In genomic region chr3:47482411-47482810, GRCh38 we compare ENCODE assay signal across 22 cellular contexts. TPM values are rescaled to one million over a fixed set of nuclear protein-coding genes. Genes with fewer than 3 reads are reported as not detected.
DNase-seq lines count a peak whose midpoint lies in the region; ATAC-seq, FAIRE-seq and TF ChIP-seq lines count a peak whose summit lies in the region.
"Had no signal": no experiment of that assay in that cellular context is flagged by ENCODE, and none has a peak within 500 bp of the region (broad histone marks: within the 10 kb centered on the region; RNA-seq: fewer than 3 reads in every experiment).

No MANE protein-coding gene starts in this region.

- peak overlapping the region; percentile 14 for H3K27ac Mint-ChIP-seq in glutamatergic neuron (ENCODE audit: unreplicated experiment)
- H3K27ac Mint-ChIP-seq in naive thymus-derived CD8-positive, alpha-beta T cell = peak overlapping the region in 1 of 10 donors; percentile 39
- H3K27ac Mint-ChIP-seq: stimulated activated naive CD8-positive, alpha-beta T cell treated with anti-CD3 and anti-CD28 coated beads, Interleukin-15, Interleukin-2, amounts not matched to agents 100 ng/mL and 50 ng/mL, for 24 hours had no signal

- peak; percentile 71 for DNase-seq in NCI-H526 (lab: John Stamatoyannopoulos, UW)
- DNase-seq in glutamatergic neuron = no peak
- peak; percentile 24 for DNase-seq in small intestine
- no peak for DNase-seq in stimulated activated CD4-positive, alpha-beta T cell treated with anti-CD3 and anti-CD28 coated beads, Interleukin-1b, Interleukin-23, amount 100 ng/mL, for 48 hours
- DNase-seq in naive thymus-derived CD8-positive, alpha-beta T cell = no peak
- no peak for DNase-seq in amniotic stem cell (lab: John Stamatoyannopoulos, UW)
- DNase-seq: activated CD4-positive, CD25-positive, alpha-beta regulatory T cell; activated CD8-positive, alpha-beta memory T cell treated with anti-CD3 and anti-CD28 coated beads for 24 hours; activated naive CD4-positive, alpha-beta T cell treated with anti-CD3 and anti-CD28 coated beads, Interleukin-2, amount 50 U/mL, for 16 hours; activated T-cell treated with anti-CD3 and anti-CD28 coated beads, Interleukin-2, amount 50 U/mL, for 4 hours; effector CD8-positive, alpha-beta T cell; esophagus squamous epithelium; NCI-H1417 treated with DMSO at 0.1 percent for 48 hours; NCI-H226; NK-92 treated with Interleukin-12 subunit alpha and Interleukin-12 subunit beta, amount 100 ng/mL, for 24 hours; transverse colon had no signal

- no peaks in the 10 kb centered on the region for H3K36me3 Mint-ChIP-seq in glutamatergic neuron (ENCODE audit: unreplicated experiment)
- peaks cover 0 to 2% (median 0%) of the 10 kb centered on the region in 3 donors for H3K36me3 Mint-ChIP-seq in naive thymus-derived CD8-positive, alpha-beta T cell

- no peaks in the 10 kb centered on the region for H3K36me3 ChIP-seq in HUES48 (ENCODE audit: control insufficient read depth, insufficient read depth, low read length)
- no peaks in the 10 kb centered on the region for H3K36me3 ChIP-seq in small intestine (ENCODE audit: control insufficient read depth in 2 of 2, insufficient read depth in 2 of 2, low read length in 2 of 2)
- H3K36me3 ChIP-seq: esophagus squamous epithelium, gastroesophageal sphincter, prostate gland, transverse colon had no signal

- no peak for FAIRE-seq in small intestine (lab: Jason Lieb, UNC)

- 12 to 54% (median 30%) methylated on average over 2 to 3 of the region's 3 CpGs for WGBS in small intestine, 3 donors

- H3K4me3 Mint-ChIP-seq in glutamatergic neuron (ENCODE audit: unreplicated experiment) = no peak overlapping the region
- no peak overlapping the region for H3K4me3 Mint-ChIP-seq in naive thymus-derived CD8-positive, alpha-beta T cell
- H3K4me3 Mint-ChIP-seq: activated T-cell treated with anti-CD3 and anti-CD28 coated beads, Interleukin-2, amount 50 U/mL, for 4 hours; stimulated activated naive CD8-positive, alpha-beta T cell treated with anti-CD3 and anti-CD28 coated beads, Interleukin-15, Interleukin-2, amounts not matched to agents 100 ng/mL and 50 ng/mL, for 24 hours had no signal

- H3K9me3 ChIP-seq in HUES48 (ENCODE audit: control insufficient read depth, insufficient read depth, low read length) (no peaks in the 10 kb centered on the region), small intestine (ENCODE audit: control insufficient read depth, low read depth) (no peaks in the 10 kb centered on the region)
- H3K9me3 ChIP-seq: esophagus squamous epithelium, gastroesophageal sphincter, prostate gland, transverse colon had no signal

- POLR2A ChIA-PET in naive thymus-derived CD8-positive, alpha-beta T cell (lab: Charles Lee) = no interaction called here

- no peak for ATAC-seq in naive thymus-derived CD8-positive, alpha-beta T cell
- ATAC-seq: activated T-cell treated with anti-CD3 and anti-CD28 coated beads, Interleukin-2, amount 50 U/mL, for 4 hours; gastroesophageal sphincter; HCT116; SK-N-SH treated with all-trans-retinoic acid at 6 μM for 48 hours had no signal

- H3K27me3 Mint-ChIP-seq in glutamatergic neuron (ENCODE audit: unreplicated experiment) = peaks cover 4% of the 10 kb centered on the region
- H3K27me3 Mint-ChIP-seq in naive thymus-derived CD8-positive, alpha-beta T cell = no peaks in the 10 kb centered on the region
- H3K27me3 Mint-ChIP-seq: stimulated activated naive CD8-positive, alpha-beta T cell treated with anti-CD3 and anti-CD28 coated beads, Interleukin-15, Interleukin-2, amounts not matched to agents 100 ng/mL and 50 ng/mL, for 24 hours had no signal

- no peak for TF ChIP-seq CTCF in glutamatergic neuron (IDR thresholded peaks at IDR 0.05; ENCODE audit: partially characterized antibody, unreplicated experiment)

- peaks cover 16% of the 10 kb centered on the region for H3K4me1 ChIP-seq in HUES48 (ENCODE audit: control insufficient read depth, insufficient read depth, low read length)
- no peaks in the 10 kb centered on the region for H3K4me1 ChIP-seq in small intestine (ENCODE audit: control insufficient read depth in 2 of 2, insufficient read depth in 1 of 2, low read depth in 1 of 2, low read length in 1 of 2)
- H3K4me1 ChIP-seq: esophagus squamous epithelium, gastroesophageal sphincter, prostate gland, transverse colon had no signal

- peak overlapping the region; percentile 97 for H3K27ac ChIP-seq in HUES48 (ENCODE audit: low read depth, low read length)
- no peak overlapping the region for H3K27ac ChIP-seq in small intestine (ENCODE audit: low read depth in 1 of 2, low read length in 1 of 2)
- H3K27ac ChIP-seq: esophagus squamous epithelium, gastroesophageal sphincter, prostate gland, transverse colon had no signal

- 0 out of 2 replicates have a peak overlapping the region, but pooled peaks have one; percentile 22 for H3K4me3 ChIP-seq in HUES48 (ENCODE audit: low read depth, low read length)
- H3K4me3 ChIP-seq in small intestine (ENCODE audit: low read depth in 1 of 2, low read length in 2 of 2) = no peak overlapping the region
- H3K4me3 ChIP-seq: esophagus squamous epithelium, gastroesophageal sphincter, prostate gland, transverse colon had no signal

- no peaks in the 10 kb centered on the region for H3K27me3 ChIP-seq in HUES48 (ENCODE audit: control insufficient read depth, insufficient read depth, low read length)
- no peaks in the 10 kb centered on the region for H3K27me3 ChIP-seq in small intestine (ENCODE audit: control insufficient read depth in 2 of 2, insufficient read depth in 2 of 2, low read length in 2 of 2)
- H3K27me3 ChIP-seq: esophagus squamous epithelium, gastroesophageal sphincter, transverse colon had no signal

- peaks cover 7% of the 10 kb centered on the region for H3K4me1 Mint-ChIP-seq in glutamatergic neuron (ENCODE audit: low read depth, unreplicated experiment)
- peaks cover 0 to 6% (median 2%) of the 10 kb centered on the region in 4 donors for H3K4me1 Mint-ChIP-seq in naive thymus-derived CD8-positive, alpha-beta T cell

- peak overlapping the region; percentile 21 for H3K9ac ChIP-seq in HUES48 (ENCODE audit: low read depth, low read length)

- H3K9me3 Mint-ChIP-seq in glutamatergic neuron (ENCODE audit: unreplicated experiment) = peaks cover 5% of the 10 kb centered on the region
- no peaks in the 10 kb centered on the region for H3K9me3 Mint-ChIP-seq in naive thymus-derived CD8-positive, alpha-beta T cell
- H3K9me3 Mint-ChIP-seq: activated T-cell treated with anti-CD3 and anti-CD28 coated beads, Interleukin-2, amount 50 U/mL, for 4 hours; stimulated activated naive CD8-positive, alpha-beta T cell treated with anti-CD3 and anti-CD28 coated beads, Interleukin-15, Interleukin-2, amounts not matched to agents 100 ng/mL and 50 ng/mL, for 24 hours had no signal

RNA-seq across cellular contexts. Expression of gene SCAP, which starts 6.7 kb away (rescaled TPM):
- 82.7 TPM for total RNA-seq in glutamatergic neuron (ENCODE audit: unreplicated experiment)
- 10 to 100 TPM; 43.8 to 57.2 (median 53.9) TPM for polyA plus RNA-seq in small intestine
- total RNA-seq in naive thymus-derived CD8-positive, alpha-beta T cell = 10 to 100 TPM; 94.8 to 95.9 TPM
- polyA plus RNA-seq in naive thymus-derived CD8-positive, alpha-beta T cell = 10 to 100 TPM; 32.3 to 55.7 (median 38.7) TPM

RNA-seq across cellular contexts. Expression of gene ELP6, which starts 31.1 kb away (rescaled TPM):
- total RNA-seq in glutamatergic neuron (ENCODE audit: unreplicated experiment) = 40.0 TPM
- polyA plus RNA-seq in small intestine = 10 to 100 TPM; 28.9 to 35.3 (median 30.9) TPM
- 10 to 100 TPM; 30.1 to 39.5 TPM for total RNA-seq in naive thymus-derived CD8-positive, alpha-beta T cell
- polyA plus RNA-seq in naive thymus-derived CD8-positive, alpha-beta T cell = 10 to 100 TPM; 29.9 to 41.9 (median 33.8) TPM

Comparison
In these comparisons a context has a peak if more than half of its experiments do, and no peak if none do; other contexts are left out.
1. DNase-seq: peak in NCI-H526 (2 of 2) and small intestine (single experiment); none in glutamatergic neuron (single experiment), stimulated activated CD4-positive, alpha-beta T cell treated with anti-CD3 and anti-CD28 coated beads, Interleukin-1b, Interleukin-23, amount 100 ng/mL, for 48 hours (single experiment), naive thymus-derived CD8-positive, alpha-beta T cell (0 of 10) and amniotic stem cell (single experiment).